ENCODE assay signal across 20 cellular contexts in genomic region chr1:162988869-162989268, GRCh38.
DNase-seq lines count a peak whose midpoint lies in the region; ATAC-seq and TF ChIP-seq lines count a peak whose summit lies in the region.
"Had no signal": no experiment of that assay in that cellular context is flagged by ENCODE, and none has a peak within 500 bp of the region (broad histone marks: within the 10 kb centered on the region; RNA-seq: fewer than 3 reads in every experiment).

No MANE protein-coding gene starts in this region.

- TF ChIP-seq CTCF in 22Rv1 (IDR thresholded peaks at IDR 0.05) (peak; percentile 31), LNCAP (IDR thresholded peaks at IDR 0.05) (peak; percentile 20; the same call in 1 of the 2 replicates), endothelial cell (IDR thresholded peaks at IDR 0.05; ENCODE audit: unreplicated experiment) (peak; percentile 33)

- ATAC-seq in HG02973 (IDR thresholded peaks at IDR 0.05; ENCODE audit: unreplicated experiment), result no peak

- H3K4me1 Mint-ChIP-seq in endothelial cell (ENCODE audit: unreplicated experiment), result peaks cover 6% of the 10 kb centered on the region
- H3K4me1 Mint-ChIP-seq: CD8-positive, alpha-beta memory T cell; naive B cell had no signal

- H3K36me3 Mint-ChIP-seq in endothelial cell (ENCODE audit: low read depth, unreplicated experiment), result no peaks in the 10 kb centered on the region
- H3K36me3 Mint-ChIP-seq: CD8-positive, alpha-beta memory T cell; naive B cell had no signal

- H3K9me3 Mint-ChIP-seq in endothelial cell (ENCODE audit: unreplicated experiment), result no peaks in the 10 kb centered on the region

- no peak overlapping the region for H3K27ac Mint-ChIP-seq in endothelial cell (ENCODE audit: unreplicated experiment)
- H3K27ac Mint-ChIP-seq: CD8-positive, alpha-beta memory T cell; naive B cell had no signal

- DNase-seq in ELF-1 (ENCODE audit: low read depth, low spot score) (peak; percentile 18), endothelial cell (ENCODE audit: low spot score) (no peak), SIG-M5 treated with dmso at 0.1 percent for 504 hours (lab: John Stamatoyannopoulos, UW; ENCODE audit: unreplicated experiment) (no peak), NCI-H2107 treated with DMSO at 0.1 percent for 48 hours (lab: John Stamatoyannopoulos, UW; ENCODE audit: unreplicated experiment) (no peak)
- no peak for DNase-seq in stimulated activated CD4-positive, alpha-beta T cell treated with anti-CD3 and anti-CD28 coated beads, Interleukin-12 subunit alpha, Interleukin-12 subunit beta, amount 100 ng/mL, for 4 hours
- DNase-seq: activated CD4-positive, alpha-beta T cell treated with anti-CD3 and anti-CD28 coated beads, Interleukin-2, amount 50 U/mL, for 1 hour; activated CD8-positive, alpha-beta memory T cell treated with anti-CD3 and anti-CD28 coated beads, Interleukin-2, amount 50 U/mL, for 48 hours; activated gamma-delta T cell; adrenal gland; caudate nucleus; CD8-positive, alpha-beta memory T cell; EL; glutamatergic neuron; kidney; naive B cell; ovary; stimulated activated CD4-positive, alpha-beta T cell treated with anti-CD3 and anti-CD28 coated beads, Interleukin-2, amount 100 ng/mL, for 24 hours had no signal

- H3K4me3 Mint-ChIP-seq in endothelial cell (ENCODE audit: unreplicated experiment), result no peak overlapping the region
- H3K4me3 Mint-ChIP-seq: CD8-positive, alpha-beta memory T cell; naive B cell had no signal

- no peaks in the 10 kb centered on the region for H3K27me3 Mint-ChIP-seq in endothelial cell (ENCODE audit: unreplicated experiment)

- no peak overlapping the region for H3K27ac ChIP-seq in 22Rv1
- H3K27ac ChIP-seq: adrenal gland, ovary had no signal
